Comparison of ENCODE assay signal across 8 cellular contexts in the genomic region with DNA sequence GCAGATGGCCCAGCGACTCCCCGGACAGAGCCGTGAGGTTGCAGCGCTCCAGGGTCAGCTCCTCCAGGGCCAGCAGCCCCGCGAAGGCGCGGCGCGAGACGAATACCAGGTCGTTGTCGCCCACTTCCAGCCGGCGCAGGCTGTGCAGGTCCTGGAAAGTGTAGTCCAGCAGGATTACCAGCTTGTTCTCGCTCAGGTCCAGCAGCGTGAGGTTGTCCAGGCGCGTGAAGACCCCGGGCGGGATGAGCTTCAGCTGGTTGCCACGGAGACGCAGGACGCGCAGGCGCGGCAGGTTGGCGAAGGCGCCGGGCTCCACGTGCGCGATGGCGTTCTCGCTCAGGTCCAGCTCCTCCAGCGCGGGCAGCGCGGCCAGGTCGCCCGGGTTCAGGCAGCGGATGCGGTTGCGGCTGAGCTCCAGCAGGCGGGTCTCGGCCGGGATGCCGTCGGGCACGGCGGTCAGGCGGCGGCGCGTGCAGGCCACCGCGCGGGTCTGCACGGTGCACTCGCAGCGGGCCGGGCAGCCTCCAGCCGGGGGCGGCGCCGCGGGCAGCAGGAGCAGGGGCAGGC. TPM values are rescaled to one million over a fixed set of nuclear protein-coding genes. Genes with fewer than 3 reads are reported as not detected.
DNase-seq lines count a peak whose midpoint lies in the region; ATAC-seq and TF ChIP-seq lines count a peak whose summit lies in the region.
"Had no signal": no experiment of that assay in that cellular context is flagged by ENCODE, and none has a peak within 500 bp of the region (broad histone marks: within the 10 kb centered on the region; RNA-seq: fewer than 3 reads in every experiment).

No MANE protein-coding gene starts in this region.

- DNase-seq in DMS53 treated with DMSO at 0.1 percent for 48 hours (lab: John Stamatoyannopoulos, UW; ENCODE audit: unreplicated experiment), result peak; percentile 53
- DNase-seq in NB4 (ENCODE audit: low read depth), result no peak
- peak; percentile 88 for DNase-seq in retina
- DNase-seq in MV-4-11 (lab: John Stamatoyannopoulos, UW), result no peak
- DNase-seq: activated CD4-positive, alpha-beta T cell treated with anti-CD3 and anti-CD28 coated beads for 1 hour had no signal

- H3K4me3 ChIP-seq in NB4 (ENCODE audit: low read depth, low read length) (peak overlapping the region; percentile 78), esophagus (ENCODE audit: low read depth in 1 of 2, low read length in 2 of 2) (peak overlapping the region; percentile 2 to 44)

- H3K4me1 ChIP-seq in esophagus (ENCODE audit: control insufficient read depth in 2 of 2, insufficient read depth in 2 of 2, low read length in 1 of 2), result peaks cover 5 to 15% of the 10 kb centered on the region in 2 donors

- ATAC-seq in GM18511 (IDR thresholded peaks at IDR 0.05; ENCODE audit: unreplicated experiment) (no peak), GM18520 (IDR thresholded peaks at IDR 0.05; ENCODE audit: unreplicated experiment) (no peak)

- TF ChIP-seq CTCF in NB4 (IDR thresholded peaks at IDR 0.05; ENCODE audit: low read depth, low read length), result no peak

- 15 to 17% methylated on average over 50 to 67 of the region's 67 CpGs for WGBS in esophagus, 2 donors

- H3K27ac ChIP-seq in esophagus (ENCODE audit: low read depth in 2 of 2, low read length in 1 of 2), result no peak overlapping the region

- TF ChIP-seq POLR2A in NB4 (IDR thresholded peaks at IDR 0.05; ENCODE audit: extremely low read depth, insufficient read length), result no peak

- H3K27me3 ChIP-seq in esophagus (ENCODE audit: control insufficient read depth in 1 of 2, insufficient read depth in 2 of 2, low read length in 2 of 2), result peaks cover 0 to 9% of the 10 kb centered on the region in 2 donors

- no peaks in the 10 kb centered on the region for H3K9me3 ChIP-seq in esophagus (ENCODE audit: control insufficient read depth in 2 of 2, insufficient read depth in 1 of 2, low read depth in 1 of 2, low read length in 1 of 2)

- H3K36me3 ChIP-seq in esophagus (ENCODE audit: control insufficient read depth in 2 of 2, insufficient read depth in 2 of 2, low read length in 1 of 2), result no peaks in the 10 kb centered on the region

RNA-seq across cellular contexts. Expression of gene PEAK3, which starts 9.3 kb away (rescaled TPM):
- polyA plus RNA-seq in esophagus, result under 1 TPM; 0.02 to 0.06 TPM

RNA-seq across cellular contexts. Expression of gene LINGO3, which starts 16.7 kb away (rescaled TPM):
- polyA plus RNA-seq in esophagus, result under 1 TPM in 1 of 2 donors, not detected in 1; 0.02 TPM

RNA-seq across cellular contexts. Expression of gene JSRP1, which starts 35.1 kb away (rescaled TPM):
- under 1 TPM; 0.13 to 0.20 TPM for polyA plus RNA-seq in esophagus

RNA-seq across cellular contexts. Expression of gene LSM7, which starts 37.1 kb away (rescaled TPM):
- 100 to 1,000 TPM; 223 to 245 TPM for polyA plus RNA-seq in esophagus

RNA-seq across cellular contexts. Expression of gene SPPL2B, which starts 37.2 kb away (rescaled TPM):
- polyA plus RNA-seq in esophagus, result 10 to 100 TPM; 27.4 to 59.1 TPM

Comparison
In these comparisons a context has a peak if more than half of its experiments do, and no peak if none do; other contexts are left out.
1. DNase-seq: peak in DMS53 treated with DMSO at 0.1 percent for 48 hours (single experiment) and retina (single experiment); none in NB4 (single experiment) and MV-4-11 (single experiment).